In genomic region chr15:77266708-77267387, GRCh38 we compare ENCODE assay signal across 19 cellular contexts.
A peak's percentile ranks its signal among the peaks of the same experiment; 100 is the strongest.
DNase-seq lines count a peak whose midpoint lies in the region; ATAC-seq, FAIRE-seq and TF ChIP-seq lines count a peak whose summit lies in the region.
"Had no signal": no experiment of that assay in that cellular context is flagged by ENCODE, and none has a peak within 500 bp of the region (broad histone marks: within the 10 kb centered on the region; RNA-seq: fewer than 3 reads in every experiment).

No MANE protein-coding gene starts in this region.

- no peak overlapping the region for H3K4me3 Mint-ChIP-seq in activated T-helper 17 cell treated with anti-CD3 and anti-CD28 coated beads, Interleukin-2, amount 50 U/mL, for 72 hours
- H3K4me3 Mint-ChIP-seq: activated T-cell treated with anti-CD3 and anti-CD28 coated beads, Interleukin-2, amount 50 U/mL, for 72 hours; naive thymus-derived CD8-positive, alpha-beta T cell had no signal

- no peaks in the 10 kb centered on the region for H3K9me3 ChIP-seq in A549
- H3K9me3 ChIP-seq: gastrocnemius medialis, thyroid gland had no signal

- TF ChIP-seq CTCF in A549 (IDR thresholded peaks at IDR 0.05) (no peak), foreskin fibroblast (IDR thresholded peaks at IDR 0.05; ENCODE audit: low read depth, low read length) (no peak)

- peak overlapping the region; percentile 46 for H3K4me2 ChIP-seq in A549
- H3K4me2 ChIP-seq: KMS-11 had no signal

- H3K9me3 Mint-ChIP-seq in activated T-helper 17 cell treated with anti-CD3 and anti-CD28 coated beads, Interleukin-2, amount 50 U/mL, for 72 hours, result no peaks in the 10 kb centered on the region
- H3K9me3 Mint-ChIP-seq: activated T-cell treated with anti-CD3 and anti-CD28 coated beads, Interleukin-2, amount 50 U/mL, for 72 hours had no signal

- no peak for FAIRE-seq in A549 (lab: Jason Lieb, UNC)
- FAIRE-seq in HTR-8/SVneo (lab: Jason Lieb, UNC), result no peak
- FAIRE-seq: A204.1, GM12878 had no signal

- POLR2A ChIA-PET in A549 (lab: Yijun Ruan, JAX), result no interaction called here

- no peaks in the 10 kb centered on the region for H3K27me3 Mint-ChIP-seq in activated T-helper 17 cell treated with anti-CD3 and anti-CD28 coated beads, Interleukin-2, amount 50 U/mL, for 72 hours
- H3K27me3 Mint-ChIP-seq: naive thymus-derived CD8-positive, alpha-beta T cell had no signal

- peaks cover 11% of the 10 kb centered on the region for H3K4me1 ChIP-seq in A549
- H3K4me1 ChIP-seq: gastrocnemius medialis, thyroid gland had no signal

- 73% methylated on average over 4 of the region's 5 CpGs for WGBS in A549 (ENCODE audit: missing lambda C conversion rate)

- H3K4me3 ChIP-seq in A549 (no peak overlapping the region), foreskin fibroblast (ENCODE audit: low read depth in 1 of 2, low read length in 2 of 2) (no peak overlapping the region)
- H3K4me3 ChIP-seq: gastrocnemius medialis, GM12878, thyroid gland had no signal

- no peak overlapping the region for H3K27ac Mint-ChIP-seq in activated T-helper 17 cell treated with anti-CD3 and anti-CD28 coated beads, Interleukin-2, amount 50 U/mL, for 72 hours
- H3K27ac Mint-ChIP-seq: activated T-cell treated with anti-CD3 and anti-CD28 coated beads, Interleukin-2, amount 50 U/mL, for 72 hours; naive thymus-derived CD8-positive, alpha-beta T cell had no signal

- no peak for TF ChIP-seq POLR2A in A549 (IDR thresholded peaks at IDR 0.05; ENCODE audit: low read length)

- TF ChIP-seq RAD21 in A549 (conservative IDR thresholded peaks at IDR 0.05 in 1 of 2, IDR thresholded peaks at IDR 0.05 in 1 of 2), result no peak

- H3K27ac ChIP-seq in A549, result peak overlapping the region in 1 of 2 experiments; percentile 57; a peak in 3 of 6 replicates
- H3K27ac ChIP-seq: gastrocnemius medialis, KMS-11, thyroid gland had no signal

- DNase-seq in A549 (ENCODE audit: low read depth in 1 of 2, low spot score in 1 of 2) (peak in 1 of 2 experiments; percentile 45), HTR-8/SVneo (ENCODE audit: insufficient read length, low spot score) (peak; percentile 19), astrocyte of the hippocampus (ENCODE audit: low read depth, low spot score) (peak; percentile 94), foreskin fibroblast (peak; percentile 38 to 76)
- DNase-seq: activated CD4-positive, alpha-beta T cell treated with anti-CD3 and anti-CD28 coated beads for 4 hours; activated T-cell treated with anti-CD3 and anti-CD28 coated beads, Interleukin-2, amount 50 U/mL, for 72 hours; gastrocnemius medialis; H7; naive thymus-derived CD8-positive, alpha-beta T cell; NCI-H2029; NK-92 treated with Interleukin-12 subunit alpha and Interleukin-12 subunit beta, amount 100 ng/mL, for 24 hours; thyroid gland had no signal

- no peak for TF ChIP-seq EP300 in A549 (IDR thresholded peaks at IDR 0.05)

- H3K4me1 Mint-ChIP-seq in activated T-helper 17 cell treated with anti-CD3 and anti-CD28 coated beads, Interleukin-2, amount 50 U/mL, for 72 hours, result no peaks in the 10 kb centered on the region

- H3K36me3 Mint-ChIP-seq in activated T-helper 17 cell treated with anti-CD3 and anti-CD28 coated beads, Interleukin-2, amount 50 U/mL, for 72 hours (ENCODE audit: low read depth), result no peaks in the 10 kb centered on the region

- ATAC-seq in A549, result peak; percentile 39 to 62; a peak in 3 of 6 replicates
- no peak for ATAC-seq in activated T-helper 17 cell treated with anti-CD3 and anti-CD28 coated beads, Interleukin-2, amount 50 U/mL, for 72 hours (replicated peaks)
- ATAC-seq in GM21526 (IDR thresholded peaks at IDR 0.05; ENCODE audit: low FRiP score, unreplicated experiment), result no peak
- ATAC-seq in GM21367 (IDR thresholded peaks at IDR 0.05; ENCODE audit: unreplicated experiment), result no peak
- no peak for ATAC-seq in HG03432 (IDR thresholded peaks at IDR 0.05; ENCODE audit: unreplicated experiment)
- ATAC-seq: activated T-cell treated with anti-CD3 and anti-CD28 coated beads, Interleukin-2, amount 50 U/mL, for 72 hours; gastrocnemius medialis; GM12878; naive thymus-derived CD8-positive, alpha-beta T cell had no signal

- CTCF ChIA-PET in A549 (lab: Yijun Ruan, JAX), result interaction anchor here (0.5 to 1.0 kb wide), 4 partner anchors 22 to 76 kb away, joined by 3 to 7 read pairs (median 3); no protein-coding TSS in a partner anchor

TF ChIP-seq in A549, 52 proteins besides CTCF, POLR2A, EP300 and RAD21:
- TF ChIP-seq MAZ (IDR thresholded peaks at IDR 0.05; ENCODE audit: borderline replicate concordance, low read depth, low read length) (no peak), MAFK (IDR thresholded peaks at IDR 0.05; ENCODE audit: partially characterized antibody) (peak; percentile 54)

Comparison
In these comparisons a context has a peak if more than half of its experiments do, and no peak if none do; other contexts are left out.
1. ATAC-seq: peak in A549 (2 of 2); none in activated T-helper 17 cell treated with anti-CD3 and anti-CD28 coated beads, Interleukin-2, amount 50 U/mL, for 72 hours (single experiment), GM21526 (single experiment), GM21367 (single experiment) and HG03432 (single experiment).